8 cellular contexts compared by ENCODE assay signal in the genomic region with DNA sequence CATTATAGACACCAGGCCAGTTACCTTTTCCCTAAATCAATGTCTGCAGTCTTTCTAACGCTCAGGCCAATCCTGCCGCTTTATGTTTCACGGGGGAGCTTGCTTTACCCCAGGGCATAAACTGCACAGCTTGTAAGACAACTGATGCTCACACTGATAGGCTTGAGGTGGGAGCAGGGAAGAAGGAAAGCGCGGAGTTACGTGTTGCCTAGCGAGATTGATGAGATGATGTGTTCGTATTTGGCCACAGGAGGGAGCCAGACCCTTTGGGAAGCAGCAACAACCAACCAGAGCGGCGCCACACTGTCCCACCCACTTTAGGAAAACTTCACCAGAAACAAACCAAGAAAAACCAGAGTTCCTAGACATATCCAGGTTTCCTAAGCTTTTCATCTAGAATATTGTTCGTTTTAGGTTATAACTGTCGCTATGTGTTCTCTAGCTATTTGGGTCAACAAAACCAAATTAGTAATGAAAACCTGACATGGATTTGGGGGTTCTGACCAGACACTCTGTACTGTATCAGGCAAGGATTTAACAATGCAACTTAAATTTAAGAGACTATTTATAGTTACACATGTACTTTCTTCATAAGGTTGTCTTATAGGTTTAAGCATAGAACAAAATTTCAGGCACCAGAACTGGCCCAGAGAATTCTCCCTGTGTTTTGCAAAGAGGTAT. TPM values are rescaled to one million over a fixed set of nuclear protein-coding genes. Genes with fewer than 3 reads are reported as not detected.
DNase-seq lines count a peak whose midpoint lies in the region; ATAC-seq and TF ChIP-seq lines count a peak whose summit lies in the region.

No MANE protein-coding gene starts in this region.

- H3K4me3 ChIP-seq in suprapubic skin, result no peak overlapping the region

- TF ChIP-seq EP300 in suprapubic skin (IDR thresholded peaks at IDR 0.05), result no peak

- H3K27me3 ChIP-seq in suprapubic skin, result no peaks in the 10 kb centered on the region

- no peak for TF ChIP-seq POLR2A in suprapubic skin (IDR thresholded peaks at IDR 0.05)

- peaks cover 13% of the 10 kb centered on the region for H3K4me1 ChIP-seq in suprapubic skin

- peak; percentile 97 for ATAC-seq in GM21723 (IDR thresholded peaks at IDR 0.05; ENCODE audit: unreplicated experiment)

- no peaks in the 10 kb centered on the region for H3K9me3 ChIP-seq in suprapubic skin

- WGBS in suprapubic skin, result 3% methylated on average over 12 of the region's 12 CpGs

- H3K36me3 ChIP-seq in suprapubic skin, result no peaks in the 10 kb centered on the region

- DNase-seq in DMS53 treated with DMSO at 0.1 percent for 48 hours (lab: John Stamatoyannopoulos, UW; ENCODE audit: unreplicated experiment) (peak; percentile 81), LHCN-M2 (ENCODE audit: low read depth) (peak; percentile 86), RPMI7951 (ENCODE audit: low read depth) (peak; percentile 76), fibroblast of the conjunctiva (ENCODE audit: low read depth) (peak; percentile 83), occipital lobe (lab: John Stamatoyannopoulos, UW) (peak; percentile 60), suprapubic skin (ENCODE audit: low spot score in 2 of 2) (peak; percentile 81 to 84)
- peak; percentile 36 to 41 for DNase-seq in activated T-helper 1 cell treated with anti-CD3 and anti-CD28 coated beads, Interleukin-2, amount 50 U/mL, for 16 hours (ENCODE audit: low read depth in 1 of 2, low spot score in 1 of 2)

- H3K27ac ChIP-seq in suprapubic skin, result no peak overlapping the region

- peak; percentile 59 to 72 for TF ChIP-seq CTCF in suprapubic skin (IDR thresholded peaks at IDR 0.05)

RNA-seq across cellular contexts. Expression of a gene that starts 2.4 kb away (rescaled TPM):
- not detected in 2 replicates for total RNA-seq in LHCN-M2 (2014; rRNA removed)
- not detected for polyA plus RNA-seq in LHCN-M2 (2012)
- total RNA-seq in RPMI7951 (2014; rRNA removed; shearing (Covaris generic)), result not detected in 2 replicates
- not detected for total RNA-seq in occipital lobe
- total RNA-seq in suprapubic skin, result not detected

RNA-seq across cellular contexts. Expression of a gene that starts 30.2 kb away (rescaled TPM):
- total RNA-seq in LHCN-M2 (2014; rRNA removed), result not detected in 2 replicates
- not detected for polyA plus RNA-seq in LHCN-M2 (2012)
- not detected in 2 replicates for total RNA-seq in RPMI7951 (2014; rRNA removed; shearing (Covaris generic))
- total RNA-seq in occipital lobe, result not detected
- total RNA-seq in suprapubic skin, result not detected
